11 cellular contexts compared by ENCODE assay signal in genomic region chr10:69439350-69439739, GRCh38. TPM values are rescaled to one million over a fixed set of nuclear protein-coding genes. Genes with fewer than 3 reads are reported as not detected.
DNase-seq lines count a peak whose midpoint lies in the region.
"Had no signal": no experiment of that assay in that cellular context is flagged by ENCODE, and none has a peak within 500 bp of the region (broad histone marks: within the 10 kb centered on the region; RNA-seq: fewer than 3 reads in every experiment).

No MANE protein-coding gene starts in this region.

- POLR2A ChIA-PET in CD8-positive, alpha-beta memory T cell (lab: Charles Lee), result no interaction called here
- POLR2A ChIA-PET in activated CD4-positive, alpha-beta T cell treated with anti-CD3 and anti-CD28 coated beads, Interleukin-2, amount 10 ng/mL, durations not matched to agents 7 days and 5 days (lab: Charles Lee), result interaction anchor here (0.7 kb wide), 1 partner anchor 28 kb away, joined by 3 read pairs; no protein-coding TSS in a partner anchor

- peaks cover 8 to 10% of the 10 kb centered on the region in 2 donors for H3K27me3 Mint-ChIP-seq in CD8-positive, alpha-beta memory T cell
- H3K27me3 Mint-ChIP-seq in activated CD4-positive, alpha-beta T cell treated with anti-CD3 and anti-CD28 coated beads, Interleukin-2, amount 10 ng/mL, durations not matched to agents 7 days and 5 days, result peaks cover 15% of the 10 kb centered on the region

- no peaks in the 10 kb centered on the region for H3K27me3 ChIP-seq in BLaER1 treated with 17β-estradiol and CSF1 and Interleukin-3, amounts not matched to agents 10 nM and 100 nM
- H3K27me3 ChIP-seq in mucosa of rectum (ENCODE audit: control insufficient read depth in 2 of 2, insufficient read depth in 2 of 2, low read length in 2 of 2) (no peaks in the 10 kb centered on the region), HAP-1 (ENCODE audit: low read depth) (no peaks in the 10 kb centered on the region)
- H3K27me3 ChIP-seq in CD8-positive, alpha-beta memory T cell (ENCODE audit: insufficient read depth, low read length, poor library complexity, severe bottlenecking), result no peaks in the 10 kb centered on the region

- peaks cover 10 to 24% (median 17%) of the 10 kb centered on the region in 11 experiments for H3K9me3 ChIP-seq in BLaER1 treated with 17β-estradiol and CSF1 and Interleukin-3, amounts not matched to agents 10 nM and 100 nM (replicated peaks in 1 of 11)
- no peaks in the 10 kb centered on the region for H3K9me3 ChIP-seq in mucosa of rectum (ENCODE audit: control insufficient read depth in 2 of 2, low read length in 2 of 2)
- no peaks in the 10 kb centered on the region for H3K9me3 ChIP-seq in CD8-positive, alpha-beta memory T cell (ENCODE audit: low read length)
- no peaks in the 10 kb centered on the region for H3K9me3 ChIP-seq in HAP-1

- peaks cover 0 to 9% (median 0%) of the 10 kb centered on the region in 11 experiments; a peak in 1 of 22 replicates for H3K36me3 ChIP-seq in BLaER1 treated with 17β-estradiol and CSF1 and Interleukin-3, amounts not matched to agents 10 nM and 100 nM
- H3K36me3 ChIP-seq in mucosa of rectum (ENCODE audit: control insufficient read depth in 2 of 2, insufficient read depth in 2 of 2, low read length in 2 of 2), result no peaks in the 10 kb centered on the region
- no peaks in the 10 kb centered on the region for H3K36me3 ChIP-seq in CD8-positive, alpha-beta memory T cell (ENCODE audit: insufficient read depth, low read length)
- no peaks in the 10 kb centered on the region for H3K36me3 ChIP-seq in HAP-1 (replicated peaks)

- no peaks in the 10 kb centered on the region for H3K9me3 Mint-ChIP-seq in CD8-positive, alpha-beta memory T cell
- H3K9me3 Mint-ChIP-seq in activated CD4-positive, alpha-beta T cell treated with anti-CD3 and anti-CD28 coated beads, Interleukin-2, amount 10 ng/mL, durations not matched to agents 7 days and 5 days, result no peaks in the 10 kb centered on the region
- H3K9me3 Mint-ChIP-seq: central memory CD8-positive, alpha-beta T cell; memory B cell had no signal

- peak overlapping the region; percentile 81 to 96 (median 91) for H3K4me2 ChIP-seq in BLaER1 treated with 17β-estradiol and CSF1 and Interleukin-3, amounts not matched to agents 10 nM and 100 nM

- H3K27ac ChIP-seq in BLaER1 treated with 17β-estradiol and CSF1 and Interleukin-3, amounts not matched to agents 10 nM and 100 nM, result peak overlapping the region; percentile 43 to 84 (median 77); a peak in 21 of 22 replicates
- H3K27ac ChIP-seq in mucosa of rectum (ENCODE audit: low read depth in 2 of 2, low read length in 2 of 2), result peak overlapping the region; percentile 86 to 90
- H3K27ac ChIP-seq in CD8-positive, alpha-beta memory T cell (ENCODE audit: low read depth, low read length), result no peak overlapping the region

- peak overlapping the region in 7 of 10 experiments; percentile 3 to 60 (median 34); a peak in 11 of 20 replicates for H3K4me3 ChIP-seq in BLaER1 treated with 17β-estradiol and CSF1 and Interleukin-3, amounts not matched to agents 10 nM and 100 nM
- H3K4me3 ChIP-seq in mucosa of rectum (ENCODE audit: low read length in 2 of 2) (peak overlapping the region in 1 of 2 donors; percentile 21), HAP-1 (no peak overlapping the region)
- no peak overlapping the region for H3K4me3 ChIP-seq in CD8-positive, alpha-beta memory T cell (ENCODE audit: low read length)

- H3K4me1 ChIP-seq in BLaER1 treated with 17β-estradiol and CSF1 and Interleukin-3, amounts not matched to agents 10 nM and 100 nM, result peaks cover 62 to 93% (median 78%) of the 10 kb centered on the region in 10 experiments
- peaks cover 14 to 23% of the 10 kb centered on the region in 2 donors for H3K4me1 ChIP-seq in mucosa of rectum (ENCODE audit: control insufficient read depth in 2 of 2, insufficient read depth in 2 of 2, low read length in 2 of 2)
- H3K4me1 ChIP-seq in CD8-positive, alpha-beta memory T cell (ENCODE audit: insufficient read depth, low read length), result no peaks in the 10 kb centered on the region
- H3K4me1 ChIP-seq in HAP-1, result peaks cover 12% of the 10 kb centered on the region

- H4K20me1 ChIP-seq in BLaER1 treated with 17β-estradiol and CSF1 and Interleukin-3, amounts not matched to agents 10 nM and 100 nM, result no peaks in the 10 kb centered on the region

- in situ Hi-C loops in HAP-1 (cut with MboI; ENCODE audit: low sequenced_read_pairs), result loop anchor here (10.0 kb wide), 1 partner anchor 195 kb away; the partner anchor contains the start of gene FAM241B

- H3K27ac Mint-ChIP-seq in CD8-positive, alpha-beta memory T cell, result no peak overlapping the region
- H3K27ac Mint-ChIP-seq in activated CD4-positive, alpha-beta T cell treated with anti-CD3 and anti-CD28 coated beads, Interleukin-2, amount 10 ng/mL, durations not matched to agents 7 days and 5 days, result no peak overlapping the region
- H3K27ac Mint-ChIP-seq: memory B cell had no signal

- H3K4me3 Mint-ChIP-seq in CD8-positive, alpha-beta memory T cell, result no peak overlapping the region
- H3K4me3 Mint-ChIP-seq in activated CD4-positive, alpha-beta T cell treated with anti-CD3 and anti-CD28 coated beads, Interleukin-2, amount 10 ng/mL, durations not matched to agents 7 days and 5 days, result no peak overlapping the region
- H3K4me3 Mint-ChIP-seq: central memory CD8-positive, alpha-beta T cell; memory B cell had no signal

- H3K4me1 Mint-ChIP-seq in CD8-positive, alpha-beta memory T cell, result no peaks in the 10 kb centered on the region
- peaks cover 1% of the 10 kb centered on the region for H3K4me1 Mint-ChIP-seq in activated CD4-positive, alpha-beta T cell treated with anti-CD3 and anti-CD28 coated beads, Interleukin-2, amount 10 ng/mL, durations not matched to agents 7 days and 5 days
- H3K4me1 Mint-ChIP-seq: central memory CD8-positive, alpha-beta T cell; memory B cell had no signal

- H3K36me3 Mint-ChIP-seq in CD8-positive, alpha-beta memory T cell, result peaks cover 0 to 2% (median 0%) of the 10 kb centered on the region in 3 donors
- no peaks in the 10 kb centered on the region for H3K36me3 Mint-ChIP-seq in activated CD4-positive, alpha-beta T cell treated with anti-CD3 and anti-CD28 coated beads, Interleukin-2, amount 10 ng/mL, durations not matched to agents 7 days and 5 days (ENCODE audit: low read depth)
- H3K36me3 Mint-ChIP-seq: memory B cell had no signal

- peak; percentile 92 for DNase-seq in M059J (ENCODE audit: low read depth)
- peak; percentile 66 for DNase-seq in cerebellum (ENCODE audit: low spot score)
- DNase-seq in CD8-positive, alpha-beta memory T cell, result no peak
- no peak for DNase-seq in HAP-1 (ENCODE audit: low spot score in 2 of 2)
- no peak for DNase-seq in stimulated activated CD4-positive, alpha-beta T cell treated with anti-CD3 and anti-CD28 coated beads, Interleukin-1b, Interleukin-23, amount 100 ng/mL, for 48 hours
- DNase-seq in activated CD4-positive, alpha-beta T cell treated with anti-CD3 and anti-CD28 coated beads, Interleukin-2, amount 10 ng/mL, durations not matched to agents 7 days and 5 days, result no peak
- DNase-seq: DND-41 had no signal

- CTCF ChIA-PET in CD8-positive, alpha-beta memory T cell (lab: Charles Lee), result interaction anchor here (1.7 kb wide), 1 partner anchor 11 kb away, joined by 8 read pairs; no protein-coding TSS in a partner anchor
- CTCF ChIA-PET in activated CD4-positive, alpha-beta T cell treated with anti-CD3 and anti-CD28 coated beads, Interleukin-2, amount 10 ng/mL, durations not matched to agents 7 days and 5 days (lab: Charles Lee), result no interaction called here

- H3K9ac ChIP-seq in BLaER1 treated with 17β-estradiol and CSF1 and Interleukin-3, amounts not matched to agents 10 nM and 100 nM, result peak overlapping the region; percentile 9 to 71 (median 59); a peak in 19 of 22 replicates
- peak overlapping the region; percentile 10 to 64 for H3K9ac ChIP-seq in mucosa of rectum (ENCODE audit: low read depth in 1 of 2, low read length in 2 of 2)

RNA-seq across cellular contexts. Expression of gene TSPAN15, which starts 11.9 kb away (rescaled TPM):
- total RNA-seq in M059J (2014; rRNA removed; shearing (Covaris generic)), result 109 and 179 TPM in 2 replicates
- 15.1 TPM for total RNA-seq in cerebellum
- total RNA-seq in CD8-positive, alpha-beta memory T cell, result 1 to 10 TPM; 1.4 to 2.4 TPM
- 20.2 TPM for polyA plus RNA-seq in CD8-positive, alpha-beta memory T cell
- total RNA-seq in activated CD4-positive, alpha-beta T cell treated with anti-CD3 and anti-CD28 coated beads, Interleukin-2, amount 10 ng/mL, durations not matched to agents 7 days and 5 days, result 1 to 10 TPM; 3.6 to 4.2 TPM

RNA-seq across cellular contexts. Expression of gene TACR2, which starts 22.6 kb away (rescaled TPM):
- total RNA-seq in M059J (2014; rRNA removed; shearing (Covaris generic)), result 0.05 and 0.15 TPM in 2 replicates
- total RNA-seq in cerebellum, result 0.82 TPM
- not detected for total RNA-seq in CD8-positive, alpha-beta memory T cell
- not detected for polyA plus RNA-seq in CD8-positive, alpha-beta memory T cell
- total RNA-seq in activated CD4-positive, alpha-beta T cell treated with anti-CD3 and anti-CD28 coated beads, Interleukin-2, amount 10 ng/mL, durations not matched to agents 7 days and 5 days, result not detected

Comparison
In these comparisons a context has a peak if more than half of its experiments do, and no peak if none do; other contexts are left out.
1. H3K4me3 ChIP-seq: peak in BLaER1 treated with 17β-estradiol and CSF1 and Interleukin-3, amounts not matched to agents 10 nM and 100 nM (7 of 10); none in CD8-positive, alpha-beta memory T cell (single experiment) and HAP-1 (single experiment).
2. DNase-seq: peak in M059J (single experiment) and cerebellum (single experiment); none in CD8-positive, alpha-beta memory T cell (0 of 5), HAP-1 (0 of 2), stimulated activated CD4-positive, alpha-beta T cell treated with anti-CD3 and anti-CD28 coated beads, Interleukin-1b, Interleukin-23, amount 100 ng/mL, for 48 hours (single experiment) and activated CD4-positive, alpha-beta T cell treated with anti-CD3 and anti-CD28 coated beads, Interleukin-2, amount 10 ng/mL, durations not matched to agents 7 days and 5 days (single experiment).